Comparison of ENCODE assay signal across 1 cellular context in the genomic region with DNA sequence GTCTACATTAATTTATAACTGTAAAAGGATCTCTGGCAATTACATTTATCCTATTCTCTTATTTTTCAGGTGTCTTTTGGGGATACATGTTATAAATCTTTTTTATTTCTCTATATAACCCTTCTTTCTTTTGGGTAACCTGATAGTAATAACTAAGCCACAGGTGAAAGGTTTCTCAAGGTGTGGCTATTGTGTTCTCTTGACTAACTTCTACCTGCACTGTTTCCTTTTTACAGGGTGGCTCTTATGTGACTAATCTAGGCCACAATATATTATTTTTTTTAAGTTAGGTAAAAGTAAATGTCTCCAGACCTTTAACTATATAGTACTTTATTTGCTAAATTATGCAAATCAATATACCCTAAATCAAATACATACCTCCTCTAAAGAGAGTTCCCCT.
TF ChIP-seq lines count a peak whose summit lies in the region.

No MANE protein-coding gene starts in this region.

TF ChIP-seq in GM12878, 131 proteins besides CTCF, POLR2A, EP300 and RAD21 (continued from another document):
- TF ChIP-seq, protein P1, sequence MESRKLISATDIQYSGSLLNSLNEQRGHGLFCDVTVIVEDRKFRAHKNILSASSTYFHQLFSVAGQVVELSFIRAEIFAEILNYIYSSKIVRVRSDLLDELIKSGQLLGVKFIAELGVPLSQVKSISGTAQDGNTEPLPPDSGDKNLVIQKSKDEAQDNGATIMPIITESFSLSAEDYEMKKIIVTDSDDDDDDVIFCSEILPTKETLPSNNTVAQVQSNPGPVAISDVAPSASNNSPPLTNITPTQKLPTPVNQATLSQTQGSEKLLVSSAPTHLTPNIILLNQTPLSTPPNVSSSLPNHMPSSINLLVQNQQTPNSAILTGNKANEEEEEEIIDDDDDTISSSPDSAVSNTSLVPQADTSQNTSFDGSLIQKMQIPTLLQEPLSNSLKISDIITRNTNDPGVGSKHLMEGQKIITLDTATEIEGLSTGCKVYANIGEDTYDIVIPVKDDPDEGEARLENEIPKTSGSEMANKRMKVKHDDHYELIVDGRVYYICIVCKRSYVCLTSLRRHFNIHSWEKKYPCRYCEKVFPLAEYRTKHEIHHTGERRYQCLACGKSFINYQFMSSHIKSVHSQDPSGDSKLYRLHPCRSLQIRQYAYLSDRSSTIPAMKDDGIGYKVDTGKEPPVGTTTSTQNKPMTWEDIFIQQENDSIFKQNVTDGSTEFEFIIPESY (IDR thresholded peaks at IDR 0.05), result no peak
- TF ChIP-seq MAX (IDR thresholded peaks at IDR 0.05; ENCODE audit: low read depth, low read length), result no peak
- no peak for TF ChIP-seq RB1 (IDR thresholded peaks at IDR 0.05; ENCODE audit: borderline replicate concordance)
- no peak for TF ChIP-seq FOXK2 (IDR thresholded peaks at IDR 0.05)
- no peak for TF ChIP-seq MEF2A (IDR thresholded peaks at IDR 0.05; ENCODE audit: insufficient read depth, low read depth, low read length)
- no peak for TF ChIP-seq HDGF (IDR thresholded peaks at IDR 0.05)
- TF ChIP-seq, protein P2, sequence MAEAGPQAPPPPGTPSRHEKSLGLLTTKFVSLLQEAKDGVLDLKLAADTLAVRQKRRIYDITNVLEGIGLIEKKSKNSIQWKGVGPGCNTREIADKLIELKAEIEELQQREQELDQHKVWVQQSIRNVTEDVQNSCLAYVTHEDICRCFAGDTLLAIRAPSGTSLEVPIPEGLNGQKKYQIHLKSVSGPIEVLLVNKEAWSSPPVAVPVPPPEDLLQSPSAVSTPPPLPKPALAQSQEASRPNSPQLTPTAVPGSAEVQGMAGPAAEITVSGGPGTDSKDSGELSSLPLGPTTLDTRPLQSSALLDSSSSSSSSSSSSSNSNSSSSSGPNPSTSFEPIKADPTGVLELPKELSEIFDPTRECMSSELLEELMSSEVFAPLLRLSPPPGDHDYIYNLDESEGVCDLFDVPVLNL (IDR thresholded peaks at IDR 0.05; ENCODE audit: low read depth, low read length), result no peak
- no peak for TF ChIP-seq EZH2 (IDR thresholded peaks at IDR 0.05; ENCODE audit: borderline replicate concordance, control insufficient read depth, low read depth, low read length)
- no peak for TF ChIP-seq PML (IDR thresholded peaks at IDR 0.05; ENCODE audit: low read length)
